ENCODE assay signal across 8 cellular contexts in genomic region chr6:157274116-157274470, GRCh38. TPM values are rescaled to one million over a fixed set of nuclear protein-coding genes. Genes with fewer than 3 reads are reported as not detected.
A peak's percentile ranks its signal among the peaks of the same experiment; 100 is the strongest.
DNase-seq lines count a peak whose midpoint lies in the region; ATAC-seq, FAIRE-seq and TF ChIP-seq lines count a peak whose summit lies in the region.

No MANE protein-coding gene starts in this region.

- CTCF ChIA-PET in endothelial cell of umbilical vein (lab: Charles Lee), result interaction anchor here (2.0 to 5.1 kb wide), 3 partner anchors 38 to 48 kb away, joined by 8 to 34 read pairs (median 15); no protein-coding TSS in a partner anchor

- no TSS peak for BruUV-seq in endothelial cell of umbilical vein (replicated peaks; lab: Mats Ljungman, UMichigan)

- TF ChIP-seq POLR2A in GM10847 (IDR thresholded peaks at IDR 0.05; ENCODE audit: extremely low read depth, insufficient read length), result peak; percentile 5
- TF ChIP-seq POLR2A in endothelial cell of umbilical vein (IDR thresholded peaks at IDR 0.05; ENCODE audit: low read depth, low read length), result no peak

- H3K4me2 ChIP-seq in endothelial cell of umbilical vein (ENCODE audit: insufficient read depth, low read length) (peak overlapping the region; percentile 67), parathyroid adenoma (ENCODE audit: low read length) (peak overlapping the region; percentile 83)

- DNase-seq in NT2/D1 (ENCODE audit: low read depth, low spot score), result no peak
- no peak for DNase-seq in endothelial cell of umbilical vein (ENCODE audit: low read depth, low spot score)
- DNase-seq in NCI-H1417 treated with DMSO at 0.1 percent for 48 hours (lab: John Stamatoyannopoulos, UW), result no peak
- DNase-seq in NCI-H1694 (lab: John Stamatoyannopoulos, UW), result no peak
- no peak for DNase-seq in SHP77 (lab: John Stamatoyannopoulos, UW)

- intact Hi-C loops in endothelial cell of umbilical vein (cut with micrococcal nuclease), result loop anchor here (1.0 to 5.0 kb wide), 4 partner anchors 39 to 710 kb away; no protein-coding TSS in a partner anchor

- H3K9me1 ChIP-seq in endothelial cell of umbilical vein (replicated peaks; ENCODE audit: control insufficient read depth, extremely low read depth, insufficient read depth, low read length), result no peaks in the 10 kb centered on the region

- dilution Hi-C loops in endothelial cell of umbilical vein (cut with MboI; ENCODE audit: extremely low pct_ligation_motif_present, low sequenced_read_pairs), result no loop called here

- TF ChIP-seq CTCF in endothelial cell of umbilical vein (IDR thresholded peaks at IDR 0.05; ENCODE audit: extremely low read depth in 1 of 2, insufficient read depth in 1 of 2, low read depth in 1 of 2, low read length in 2 of 2) (no peak), parathyroid adenoma (IDR thresholded peaks at IDR 0.05) (no peak)

- peaks cover 3% of the 10 kb centered on the region for H3K4me1 ChIP-seq in NT2/D1 (ENCODE audit: insufficient read depth, insufficient read length)
- peaks cover 11% of the 10 kb centered on the region for H3K4me1 ChIP-seq in endothelial cell of umbilical vein (ENCODE audit: control insufficient read depth, extremely low read depth, insufficient read depth, low read length)
- no peaks in the 10 kb centered on the region for H3K4me1 ChIP-seq in parathyroid adenoma

- no peaks in the 10 kb centered on the region for H3K79me2 ChIP-seq in endothelial cell of umbilical vein (ENCODE audit: control insufficient read depth, insufficient read depth, low read length)
- no peaks in the 10 kb centered on the region for H3K79me2 ChIP-seq in parathyroid adenoma

- no peak for FAIRE-seq in endothelial cell of umbilical vein (lab: Jason Lieb, UNC)

- peak overlapping the region; percentile 34 for H3K4me3 ChIP-seq in NT2/D1 (ENCODE audit: insufficient read length, low read depth)
- H3K4me3 ChIP-seq in endothelial cell of umbilical vein (replicated peaks in 1 of 3; ENCODE audit: insufficient read depth in 1 of 3, low read depth in 1 of 3, low read length in 3 of 3), result peak overlapping the region; percentile 33 to 43 (median 39)
- H3K4me3 ChIP-seq in parathyroid adenoma (ENCODE audit: low read depth, low read length), result peak overlapping the region; percentile 52

- H2AFZ ChIP-seq in endothelial cell of umbilical vein (ENCODE audit: low read depth, low read length) (peak overlapping the region; percentile 98), parathyroid adenoma (peak overlapping the region; percentile 99)

- POLR2A ChIA-PET in endothelial cell of umbilical vein (lab: Charles Lee), result no interaction called here

- ATAC-seq in GM19463 (IDR thresholded peaks at IDR 0.05; ENCODE audit: unreplicated experiment), result no peak

- H3K36me3 ChIP-seq in NT2/D1 (ENCODE audit: insufficient read depth, insufficient read length, low read length), result no peaks in the 10 kb centered on the region
- H3K36me3 ChIP-seq in endothelial cell of umbilical vein (ENCODE audit: control insufficient read depth in 2 of 2, extremely low read depth in 1 of 2, insufficient read depth in 2 of 2, low read length in 2 of 2), result no peaks in the 10 kb centered on the region
- H3K36me3 ChIP-seq in parathyroid adenoma (ENCODE audit: control insufficient read depth, insufficient read depth, low read length), result no peaks in the 10 kb centered on the region

- no peaks in the 10 kb centered on the region for H4K20me1 ChIP-seq in endothelial cell of umbilical vein (replicated peaks; ENCODE audit: control insufficient read depth, extremely low read depth, insufficient read depth, low read length)

- H3K27ac ChIP-seq in endothelial cell of umbilical vein (ENCODE audit: insufficient read depth, low read depth, low read length), result no peak overlapping the region
- no peak overlapping the region for H3K27ac ChIP-seq in parathyroid adenoma

- H3K9me3 ChIP-seq in NT2/D1 (ENCODE audit: insufficient read depth, low read length) (no peaks in the 10 kb centered on the region), endothelial cell of umbilical vein (replicated peaks; ENCODE audit: control insufficient read depth, insufficient read depth, low read length) (no peaks in the 10 kb centered on the region), parathyroid adenoma (ENCODE audit: control insufficient read depth, low read length) (no peaks in the 10 kb centered on the region)

- peaks cover 9% of the 10 kb centered on the region for H3K27me3 ChIP-seq in NT2/D1 (ENCODE audit: insufficient read depth, insufficient read length)
- H3K27me3 ChIP-seq in endothelial cell of umbilical vein (ENCODE audit: control insufficient read depth in 2 of 2, insufficient read depth in 2 of 2, low read length in 2 of 2), result no peaks in the 10 kb centered on the region
- H3K27me3 ChIP-seq in parathyroid adenoma (ENCODE audit: control insufficient read depth, insufficient read depth, low read length), result no peaks in the 10 kb centered on the region

- H3K9ac ChIP-seq in NT2/D1 (ENCODE audit: insufficient read length, low read depth) (peak overlapping the region; percentile 63), endothelial cell of umbilical vein (replicated peaks; ENCODE audit: extremely low read depth, insufficient read depth, low read length) (peak overlapping the region; percentile 50), parathyroid adenoma (no peak overlapping the region)

TF ChIP-seq in endothelial cell of umbilical vein, 7 proteins besides CTCF, POLR2A, EP300 and RAD21:
- TF ChIP-seq GATA2 (IDR thresholded peaks at IDR 0.05; ENCODE audit: insufficient read depth, insufficient read length, low read depth, low read length) (no peak), EZH2 (IDR thresholded peaks at IDR 0.05; ENCODE audit: borderline replicate concordance, low read depth, low read length, severe bottlenecking) (no peak), MYC (IDR thresholded peaks at IDR 0.05; ENCODE audit: low read depth, low read length) (no peak), FOS (IDR thresholded peaks at IDR 0.05; ENCODE audit: borderline replicate concordance, insufficient read depth, low read length) (no peak), JUN (IDR thresholded peaks at IDR 0.05; ENCODE audit: borderline replicate concordance, insufficient read depth, insufficient read length, low read depth) (no peak), POLR2AphosphoS5 (IDR thresholded peaks at IDR 0.05; ENCODE audit: insufficient read depth, low read depth, low read length) (no peak), MAX (IDR thresholded peaks at IDR 0.05; ENCODE audit: insufficient read depth, insufficient read length) (no peak)

RNA-seq across cellular contexts. Expression of gene TMEM242, which starts 49.2 kb away (rescaled TPM):
- 15.3 and 15.5 TPM in 2 replicates for total RNA-seq in endothelial cell of umbilical vein
- 3.4 and 5.3 TPM in 2 replicates for polyA plus RNA-seq in endothelial cell of umbilical vein
- polyA plus RNA-seq in endothelial cell of umbilical vein (2011; cell fraction: cytosol; rRNA removed), result 7.4 TPM in 2 replicates
- polyA plus RNA-seq in endothelial cell of umbilical vein (2011; cell fraction: nucleus; rRNA removed), result 5.9 and 8.9 TPM in 2 replicates
- 8.0 and 10.3 TPM in 2 replicates for polyA plus RNA-seq in endothelial cell of umbilical vein (2012)
- 5.8 and 6.6 TPM in 2 replicates for polyA minus RNA-seq in endothelial cell of umbilical vein
- 1.5 TPM for polyA minus RNA-seq in endothelial cell of umbilical vein (2011; cell fraction: cytosol; rRNA and poly(A)+ RNA removed)
- polyA minus RNA-seq in endothelial cell of umbilical vein (2011; cell fraction: nucleus; rRNA and poly(A)+ RNA removed), result 6.4 and 11.2 TPM in 2 replicates
